17 cellular contexts compared by ENCODE assay signal in genomic region chr10:35368485-35369048, GRCh38. TPM values are rescaled to one million over a fixed set of nuclear protein-coding genes. Genes with fewer than 3 reads are reported as not detected.
DNase-seq lines count a peak whose midpoint lies in the region; ATAC-seq and TF ChIP-seq lines count a peak whose summit lies in the region.
"Had no signal": no experiment of that assay in that cellular context is flagged by ENCODE, and none has a peak within 500 bp of the region (broad histone marks: within the 10 kb centered on the region; RNA-seq: fewer than 3 reads in every experiment).

No MANE protein-coding gene starts in this region.

- peaks cover 29% of the 10 kb centered on the region for H3K4me1 Mint-ChIP-seq in activated naive CD8-positive, alpha-beta T cell treated with anti-CD3 and anti-CD28 coated beads, Interleukin-2, amount 10 ng/mL, durations not matched to agents 7 days and 5 days
- peaks cover 38 to 65% of the 10 kb centered on the region in 2 donors for H3K4me1 Mint-ChIP-seq in stimulated activated naive B cell treated with anti-CD40 and anti-IgM and Interleukin-4, amounts not matched to agents 10 μg/mL and 1 μg/mL and 100 μg/mL, for 72 hours
- peaks cover 64% of the 10 kb centered on the region for H3K4me1 Mint-ChIP-seq in stimulated activated memory B cell treated with anti-CD40 and anti-IgM and Interleukin-4, amounts not matched to agents 10 μg/mL and 1 μg/mL and 100 μg/mL, for 72 hours

- no peak for DNase-seq in activated naive CD8-positive, alpha-beta T cell treated with anti-CD3 and anti-CD28 coated beads, Interleukin-2, amount 10 ng/mL, durations not matched to agents 7 days and 5 days
- DNase-seq in lung (ENCODE audit: low spot score): no peak
- DNase-seq in stimulated activated naive B cell treated with anti-CD40 and anti-IgM and Interleukin-4, amounts not matched to agents 10 μg/mL and 1 μg/mL and 100 μg/mL, for 72 hours: no peak
- DNase-seq in NCI-H345 treated with DMSO at 0.1 percent for 48 hours (lab: John Stamatoyannopoulos, UW; ENCODE audit: unreplicated experiment): no peak
- no peak for DNase-seq in NCI-H146 (lab: John Stamatoyannopoulos, UW)
- DNase-seq: activated CD8-positive, alpha-beta memory T cell treated with anti-CD3 and anti-CD28 coated beads, Interleukin-2, amount 50 U/mL, for 48 hours; NCI-H2081 treated with DMSO at 0.1 percent for 48 hours; stimulated activated CD4-positive, alpha-beta T cell treated with anti-CD3 and anti-CD28 coated beads, Interleukin-1b, Interleukin-23, amount 100 ng/mL, for 48 hours; stimulated activated naive CD4-positive, alpha-beta T cell treated with Interleukin-2 at 50 U/mL for 16 hours; T1000 had no signal

- no peaks in the 10 kb centered on the region for H3K9me3 ChIP-seq in HEK293 (ENCODE audit: control insufficient read depth, insufficient read depth, low read depth, low read length)
- no peaks in the 10 kb centered on the region for H3K9me3 ChIP-seq in lung (ENCODE audit: control insufficient read depth in 2 of 2, insufficient read depth in 1 of 2, low read length in 1 of 2)

- H3K9me3 Mint-ChIP-seq in activated naive CD8-positive, alpha-beta T cell treated with anti-CD3 and anti-CD28 coated beads, Interleukin-2, amount 10 ng/mL, durations not matched to agents 7 days and 5 days: no peaks in the 10 kb centered on the region
- H3K9me3 Mint-ChIP-seq in stimulated activated naive B cell treated with anti-CD40 and anti-IgM and Interleukin-4, amounts not matched to agents 10 μg/mL and 1 μg/mL and 100 μg/mL, for 72 hours: no peaks in the 10 kb centered on the region
- no peaks in the 10 kb centered on the region for H3K9me3 Mint-ChIP-seq in stimulated activated memory B cell treated with anti-CD40 and anti-IgM and Interleukin-4, amounts not matched to agents 10 μg/mL and 1 μg/mL and 100 μg/mL, for 72 hours
- H3K9me3 Mint-ChIP-seq: IgD-negative memory B cell, neural crest cell had no signal

- H3K27ac Mint-ChIP-seq in activated naive CD8-positive, alpha-beta T cell treated with anti-CD3 and anti-CD28 coated beads, Interleukin-2, amount 10 ng/mL, durations not matched to agents 7 days and 5 days: no peak overlapping the region
- H3K27ac Mint-ChIP-seq in stimulated activated naive B cell treated with anti-CD40 and anti-IgM and Interleukin-4, amounts not matched to agents 10 μg/mL and 1 μg/mL and 100 μg/mL, for 72 hours: no peak overlapping the region
- H3K27ac Mint-ChIP-seq in stimulated activated memory B cell treated with anti-CD40 and anti-IgM and Interleukin-4, amounts not matched to agents 10 μg/mL and 1 μg/mL and 100 μg/mL, for 72 hours: no peak overlapping the region

- ATAC-seq in activated naive CD8-positive, alpha-beta T cell treated with anti-CD3 and anti-CD28 coated beads, Interleukin-2, amount 10 ng/mL, durations not matched to agents 7 days and 5 days (ENCODE audit: low read depth): peak; percentile 36
- ATAC-seq in lung (ENCODE audit: insufficient read depth, low FRiP score) (no peak), GM19035 (IDR thresholded peaks at IDR 0.05; ENCODE audit: unreplicated experiment) (no peak)
- ATAC-seq in stimulated activated naive B cell treated with anti-CD40 and anti-IgM and Interleukin-4, amounts not matched to agents 10 μg/mL and 1 μg/mL and 100 μg/mL, for 72 hours (replicated peaks): peak; percentile 19 to 36
- no peak for ATAC-seq in stimulated activated memory B cell treated with anti-CD40 and anti-IgM and Interleukin-4, amounts not matched to agents 10 μg/mL and 1 μg/mL and 100 μg/mL, for 72 hours
- ATAC-seq: HCT116 had no signal

- no peaks in the 10 kb centered on the region for H3K36me3 ChIP-seq in HEK293 (ENCODE audit: control insufficient read depth in 2 of 2, insufficient read depth in 1 of 2, low read length in 2 of 2)
- no peaks in the 10 kb centered on the region for H3K36me3 ChIP-seq in lung (ENCODE audit: control insufficient read depth in 2 of 2, insufficient read depth in 2 of 2, low read length in 2 of 2)

- no peaks in the 10 kb centered on the region for H3K27me3 ChIP-seq in lung (ENCODE audit: control insufficient read depth, insufficient read depth)

- CTCF ChIA-PET in HEK293 (lab: Yijun Ruan, JAX): no interaction called here

- no peak overlapping the region for H3K4me3 Mint-ChIP-seq in activated naive CD8-positive, alpha-beta T cell treated with anti-CD3 and anti-CD28 coated beads, Interleukin-2, amount 10 ng/mL, durations not matched to agents 7 days and 5 days
- no peak overlapping the region for H3K4me3 Mint-ChIP-seq in stimulated activated naive B cell treated with anti-CD40 and anti-IgM and Interleukin-4, amounts not matched to agents 10 μg/mL and 1 μg/mL and 100 μg/mL, for 72 hours
- H3K4me3 Mint-ChIP-seq in stimulated activated memory B cell treated with anti-CD40 and anti-IgM and Interleukin-4, amounts not matched to agents 10 μg/mL and 1 μg/mL and 100 μg/mL, for 72 hours: no peak overlapping the region
- H3K4me3 Mint-ChIP-seq: brain, neural crest cell had no signal

- no peaks in the 10 kb centered on the region for H3K27me3 Mint-ChIP-seq in activated naive CD8-positive, alpha-beta T cell treated with anti-CD3 and anti-CD28 coated beads, Interleukin-2, amount 10 ng/mL, durations not matched to agents 7 days and 5 days
- no peaks in the 10 kb centered on the region for H3K27me3 Mint-ChIP-seq in stimulated activated naive B cell treated with anti-CD40 and anti-IgM and Interleukin-4, amounts not matched to agents 10 μg/mL and 1 μg/mL and 100 μg/mL, for 72 hours
- no peaks in the 10 kb centered on the region for H3K27me3 Mint-ChIP-seq in stimulated activated memory B cell treated with anti-CD40 and anti-IgM and Interleukin-4, amounts not matched to agents 10 μg/mL and 1 μg/mL and 100 μg/mL, for 72 hours
- H3K27me3 Mint-ChIP-seq: IgD-negative memory B cell had no signal

- POLR2A ChIA-PET in HEK293 (lab: Yijun Ruan, JAX): no interaction called here
- POLR2A ChIA-PET in activated naive CD8-positive, alpha-beta T cell treated with anti-CD3 and anti-CD28 coated beads, Interleukin-2, amount 10 ng/mL, durations not matched to agents 7 days and 5 days (lab: Charles Lee): no interaction called here

- H3K4me3 ChIP-seq in HEK293 (ENCODE audit: low read depth, low read length): no peak overlapping the region
- H3K4me3 ChIP-seq in lung: no peak overlapping the region

- TF ChIP-seq CTCF in HEK293 (tag by site-specific recombination; IDR thresholded peaks at IDR 0.05): no peak
- no peak for TF ChIP-seq CTCF in lung (IDR thresholded peaks at IDR 0.05; ENCODE audit: control extremely low read depth, extremely low read depth)

- WGBS in lung, 2 donors: 62 to 78% methylated on average over 11 of the region's 11 CpGs

- H3K27ac ChIP-seq in HEK293 (ENCODE audit: extremely low read depth, low read depth, low read length) (no peak overlapping the region), lung (ENCODE audit: low read depth in 1 of 2, low read length in 1 of 2) (peak overlapping the region; percentile 43 to 70)

- H3K4me1 ChIP-seq in HEK293 (ENCODE audit: control insufficient read depth, insufficient read depth, low read length): peaks cover 9% of the 10 kb centered on the region; the same call in 1 of the 2 replicates
- peaks cover 19 to 39% of the 10 kb centered on the region in 2 donors for H3K4me1 ChIP-seq in lung (ENCODE audit: control insufficient read depth in 2 of 2, insufficient read depth in 2 of 2, low read length in 2 of 2)

- H3K36me3 Mint-ChIP-seq in activated naive CD8-positive, alpha-beta T cell treated with anti-CD3 and anti-CD28 coated beads, Interleukin-2, amount 10 ng/mL, durations not matched to agents 7 days and 5 days: peaks cover 4% of the 10 kb centered on the region
- H3K36me3 Mint-ChIP-seq in stimulated activated naive B cell treated with anti-CD40 and anti-IgM and Interleukin-4, amounts not matched to agents 10 μg/mL and 1 μg/mL and 100 μg/mL, for 72 hours: peaks cover 0 to 15% of the 10 kb centered on the region in 2 donors
- H3K36me3 Mint-ChIP-seq in stimulated activated memory B cell treated with anti-CD40 and anti-IgM and Interleukin-4, amounts not matched to agents 10 μg/mL and 1 μg/mL and 100 μg/mL, for 72 hours: peaks cover 2% of the 10 kb centered on the region
- H3K36me3 Mint-ChIP-seq: IgD-negative memory B cell had no signal

TF ChIP-seq in HEK293, 187 proteins besides CTCF, POLR2A, EP300 and RAD21 (continues in another document):
- 0 out of 2 replicates have a peak, but pooled peaks have one; percentile 21 for TF ChIP-seq TRIM28 (IDR thresholded peaks at IDR 0.05; ENCODE audit: borderline replicate concordance, low read length)
- no peak for TF ChIP-seq ZNF530 (tag by site-specific recombination; IDR thresholded peaks at IDR 0.05; ENCODE audit: low read depth)
- no peak for TF ChIP-seq GLI2 (tag by site-specific recombination; IDR thresholded peaks at IDR 0.05; ENCODE audit: borderline replicate concordance, low read depth)
- TF ChIP-seq ZSCAN5A (tag by site-specific recombination; IDR thresholded peaks at IDR 0.05): no peak
- TF ChIP-seq ZNF639 (tag by site-specific recombination; IDR thresholded peaks at IDR 0.05): no peak
- no peak for TF ChIP-seq MZF1 (tag by site-specific recombination; IDR thresholded peaks at IDR 0.05; ENCODE audit: borderline replicate concordance)

RNA-seq across cellular contexts. Expression of gene CCNY, which starts 32.3 kb away (rescaled TPM):
- total RNA-seq in activated naive CD8-positive, alpha-beta T cell treated with anti-CD3 and anti-CD28 coated beads, Interleukin-2, amount 10 ng/mL, durations not matched to agents 7 days and 5 days: 10 to 100 TPM; 66.6 to 72.2 TPM
- total RNA-seq in lung: 10 to 100 TPM; 43.4 to 63.0 TPM
- 10 to 100 TPM; 26.6 to 34.3 TPM for polyA plus RNA-seq in lung

Comparison
In these comparisons a context has a peak if more than half of its experiments do, and no peak if none do; other contexts are left out.
1. ATAC-seq: peak in activated naive CD8-positive, alpha-beta T cell treated with anti-CD3 and anti-CD28 coated beads, Interleukin-2, amount 10 ng/mL, durations not matched to agents 7 days and 5 days (single experiment) and stimulated activated naive B cell treated with anti-CD40 and anti-IgM and Interleukin-4, amounts not matched to agents 10 μg/mL and 1 μg/mL and 100 μg/mL, for 72 hours (2 of 2); none in lung (single experiment), GM19035 (single experiment) and stimulated activated memory B cell treated with anti-CD40 and anti-IgM and Interleukin-4, amounts not matched to agents 10 μg/mL and 1 μg/mL and 100 μg/mL, for 72 hours (single experiment).